22 cellular contexts compared by ENCODE assay signal in the genomic region with DNA sequence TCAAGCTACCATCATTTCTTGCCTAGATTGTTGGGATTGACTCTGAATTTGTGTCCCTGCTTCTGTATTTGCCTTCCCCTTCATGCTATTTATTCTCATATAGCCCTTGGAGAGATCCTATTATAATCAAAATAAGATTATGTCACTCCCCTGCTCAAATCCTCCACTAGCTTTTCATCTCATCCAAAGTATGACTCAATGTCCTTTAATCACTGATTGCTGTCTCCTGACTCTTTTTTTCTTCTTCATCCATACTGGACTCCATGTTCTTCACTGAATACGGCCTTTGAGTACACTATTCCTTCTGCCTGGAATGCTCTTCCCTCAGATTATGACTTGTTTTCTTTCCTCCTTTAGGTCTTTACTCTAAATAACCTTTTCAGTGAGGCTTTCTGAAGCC. TPM values are rescaled to one million over a fixed set of nuclear protein-coding genes. Genes with fewer than 3 reads are reported as not detected.
DNase-seq lines count a peak whose midpoint lies in the region; ATAC-seq and TF ChIP-seq lines count a peak whose summit lies in the region.
"Had no signal": no experiment of that assay in that cellular context is flagged by ENCODE, and none has a peak within 500 bp of the region (broad histone marks: within the 10 kb centered on the region; RNA-seq: fewer than 3 reads in every experiment).

No MANE protein-coding gene starts in this region.

- intact Hi-C loops in transverse colon (cut with DNase I; ENCODE audit: low total_unique reads) = no loop called here

- H3K27me3 ChIP-seq in GM23248 (replicated peaks; ENCODE audit: insufficient read depth) (no peaks in the 10 kb centered on the region), RWPE2 (ENCODE audit: insufficient read depth, poor library complexity, severe bottlenecking) (no peaks in the 10 kb centered on the region), H7 (ENCODE audit: control insufficient read depth, insufficient read depth, low read length) (no peaks in the 10 kb centered on the region), transverse colon (no peaks in the 10 kb centered on the region)

- H3K9me3 ChIP-seq in GM23248 (ENCODE audit: low read depth) (no peaks in the 10 kb centered on the region), RWPE2 (ENCODE audit: severe bottlenecking) (no peaks in the 10 kb centered on the region), transverse colon (no peaks in the 10 kb centered on the region)

- ATAC-seq in RWPE2 (ENCODE audit: low read depth) (no peak), GM21786 (IDR thresholded peaks at IDR 0.05; ENCODE audit: unreplicated experiment) (no peak), GM21723 (IDR thresholded peaks at IDR 0.05; ENCODE audit: unreplicated experiment) (no peak)
- ATAC-seq: GM12878; naive thymus-derived CD4-positive, alpha-beta T cell had no signal

- peaks cover 39% of the 10 kb centered on the region for H3F3A ChIP-seq in GM23248 (ENCODE audit: insufficient read depth)

- in situ Hi-C loops in GM23248 (cut with MboI) (no loop called here), transverse colon (cut with MboI; ENCODE audit: low pct_ligation_motif_present in 1 of 4, low pct_unique_long_range_greater_than_20kb in 1 of 4, low sequenced_read_pairs in 3 of 4) (no loop called here)

- peak overlapping the region; percentile 12; the same call in 1 of the 2 replicates for H3K9ac ChIP-seq in GM23248

- H3K4me1 ChIP-seq in GM23248 (ENCODE audit: insufficient read depth) (peaks cover 42% of the 10 kb centered on the region), RWPE2 (ENCODE audit: insufficient read depth, poor library complexity, severe bottlenecking) (peaks cover 24% of the 10 kb centered on the region), transverse colon (peaks cover 4 to 56% (median 29%) of the 10 kb centered on the region in 4 donors)

- TF ChIP-seq POLR2A in transverse colon (IDR thresholded peaks at IDR 0.05) = no peak

- no peaks in the 10 kb centered on the region for H3K9me2 ChIP-seq in GM23248 (ENCODE audit: insufficient read depth)

- peaks cover 12% of the 10 kb centered on the region for H3K79me2 ChIP-seq in GM23248 (ENCODE audit: insufficient read depth)

- no peak for TF ChIP-seq EP300 in transverse colon (IDR thresholded peaks at IDR 0.05; ENCODE audit: low read depth)

- 81 to 100% methylated on average over 1 of the region's 1 CpG for WGBS in GM23248 (ENCODE audit: low coverage in 1 of 2, low lambda C conversion rate in 2 of 2, missing lambda C conversion rate in 2 of 2), 2 experiments
- WGBS in transverse colon (ENCODE audit: low coverage in 1 of 2), 2 donors = 86 to 93% methylated on average over 1 of the region's 1 CpG

- peak overlapping the region; percentile 49 for H3K27ac ChIP-seq in GM23248
- H3K27ac ChIP-seq in RWPE2 (ENCODE audit: poor library complexity, severe bottlenecking) = peak overlapping the region; percentile 42
- peak overlapping the region; percentile 36 for H3K27ac ChIP-seq in epithelial cell of prostate
- H3K27ac ChIP-seq in transverse colon = peak overlapping the region in 1 of 4 donors; percentile 95
- H3K27ac ChIP-seq: RWPE1 had no signal

- peak overlapping the region; percentile 57 for H2AFZ ChIP-seq in GM23248

- no peaks in the 10 kb centered on the region for H4K20me1 ChIP-seq in GM23248 (ENCODE audit: insufficient read depth)

- peak; percentile 54 for DNase-seq in GM23248
- no peak for DNase-seq in RWPE2 (ENCODE audit: low spot score)
- DNase-seq in epithelial cell of prostate (ENCODE audit: low read depth, low spot score) = no peak
- DNase-seq in retinal pigment epithelial cell (ENCODE audit: low read depth) = peak; percentile 25
- no peak for DNase-seq in H7
- no peak for DNase-seq in transverse colon
- DNase-seq: activated CD4-positive, alpha-beta T cell treated with anti-CD3 and anti-CD28 coated beads, Interleukin-2, amount 10 ng/mL, durations not matched to agents 24 days and 14 days; C1 segment of cervical spinal cord; caudate nucleus; DMS 273 treated with DMSO at 0.1 percent for 48 hours; effector CD8-positive, alpha-beta T cell; GF-D8; MV-4-11; naive thymus-derived CD4-positive, alpha-beta T cell; NCI-H1930; NCI-H446 treated with DMSO at 0.1 percent for 48 hours; stimulated activated CD4-positive, alpha-beta T cell treated with anti-CD3 and anti-CD28 coated beads, Interleukin-4, amount 100 ng/mL, for 24 hours had no signal

- H3K36me3 ChIP-seq in GM23248 (ENCODE audit: low read depth) (no peaks in the 10 kb centered on the region), RWPE2 (ENCODE audit: low read depth) (no peaks in the 10 kb centered on the region), H7 (replicated peaks; ENCODE audit: control insufficient read depth, insufficient read depth, low read length) (no peaks in the 10 kb centered on the region), transverse colon (no peaks in the 10 kb centered on the region)

- TF ChIP-seq CTCF in RWPE2 (IDR thresholded peaks at IDR 0.05; ENCODE audit: poor library complexity, severe bottlenecking) = no peak
- no peak for TF ChIP-seq CTCF in retinal pigment epithelial cell (conservative IDR thresholded peaks at IDR 0.05; ENCODE audit: low read depth, low read length)
- no peak for TF ChIP-seq CTCF in transverse colon (IDR thresholded peaks at IDR 0.05)

- H3K4me3 ChIP-seq in GM23248 (0 out of 2 replicates have a peak overlapping the region, but pooled peaks have one; percentile 2), RWPE2 (ENCODE audit: severe bottlenecking) (no peak overlapping the region), retinal pigment epithelial cell (ENCODE audit: low read length) (no peak overlapping the region), H7 (ENCODE audit: insufficient read depth, low read depth, low read length) (no peak overlapping the region), transverse colon (no peak overlapping the region)
- H3K4me3 ChIP-seq: GM12878, skin epidermis had no signal

- peak overlapping the region; percentile 53 for H3K4me2 ChIP-seq in GM23248 (ENCODE audit: unreplicated experiment)

RNA-seq across cellular contexts. Expression of gene RBKS, which starts 4.9 kb away (rescaled TPM):
- 2.8 and 3.0 TPM in 2 replicates for total RNA-seq in GM23248 (2014; rRNA removed; shearing (Covaris generic))
- 3.6 and 4.0 TPM in 2 replicates for polyA plus RNA-seq in GM23248 (2016; fragmentation: Nextera tagmentation; extraction: Ambion mirVana)
- 1.1 and 1.7 TPM in 2 replicates for total RNA-seq in H7 (2014; rRNA removed; shearing (Covaris generic))
- total RNA-seq in transverse colon = 10 to 100 TPM in 2 of 4 donors, 1 to 10 TPM in 1, not detected in 1; 1.5 to 15.2 (median 15.1) TPM

RNA-seq across cellular contexts. Expression of gene BABAM2, which starts 5.3 kb away (rescaled TPM):
- total RNA-seq in GM23248 (2014; rRNA removed; shearing (Covaris generic)) = 22.8 and 35.2 TPM in 2 replicates
- 45.6 and 46.1 TPM in 2 replicates for polyA plus RNA-seq in GM23248 (2016; fragmentation: Nextera tagmentation; extraction: Ambion mirVana)
- total RNA-seq in H7 (2014; rRNA removed; shearing (Covaris generic)) = 25.3 TPM in 2 replicates
- 10 to 100 TPM; 33.3 to 48.9 (median 37.9) TPM for total RNA-seq in transverse colon

Comparison
In these comparisons a context has a peak if more than half of its experiments do, and no peak if none do; other contexts are left out.
1. DNase-seq: peak in GM23248 (single experiment) and retinal pigment epithelial cell (single experiment); none in RWPE2 (single experiment), epithelial cell of prostate (single experiment), H7 (single experiment) and transverse colon (single experiment).